8 cellular contexts compared by ENCODE assay signal in genomic region chrX:132612990-132613564, GRCh38.
DNase-seq lines count a peak whose midpoint lies in the region; ATAC-seq and TF ChIP-seq lines count a peak whose summit lies in the region.

No MANE protein-coding gene starts in this region.

- peak; percentile 54 for TF ChIP-seq CTCF in CD4-positive, alpha-beta T cell (IDR thresholded peaks at IDR 0.05)
- peak; percentile 76 for TF ChIP-seq CTCF in epithelial cell of esophagus (IDR thresholded peaks at IDR 0.05; ENCODE audit: insufficient read depth, low read depth, low read length, missing control alignments)
- TF ChIP-seq CTCF in nephron (IDR thresholded peaks at IDR 0.05; ENCODE audit: unreplicated experiment in 3 of 3), result peak; percentile 75 to 87 (median 83)

- no peaks in the 10 kb centered on the region for H3K9me3 Mint-ChIP-seq in CD4-positive, alpha-beta T cell
- no peaks in the 10 kb centered on the region for H3K9me3 Mint-ChIP-seq in activated CD4-positive, alpha-beta memory T cell treated with anti-CD3 and anti-CD28 coated beads for 36 hours
- no peaks in the 10 kb centered on the region for H3K9me3 Mint-ChIP-seq in nephron

- no peaks in the 10 kb centered on the region for H3K27me3 ChIP-seq in CD4-positive, alpha-beta T cell (ENCODE audit: control insufficient read depth, insufficient read depth, low read length)

- H3K27ac Mint-ChIP-seq in CD4-positive, alpha-beta T cell, result no peak overlapping the region
- H3K27ac Mint-ChIP-seq in activated CD4-positive, alpha-beta memory T cell treated with anti-CD3 and anti-CD28 coated beads for 36 hours, result no peak overlapping the region
- no peak overlapping the region for H3K27ac Mint-ChIP-seq in nephron

- H3K4me3 ChIP-seq in epithelial cell of esophagus (ENCODE audit: low read length), result no peak overlapping the region

- no peaks in the 10 kb centered on the region for H3K27me3 Mint-ChIP-seq in CD4-positive, alpha-beta T cell
- H3K27me3 Mint-ChIP-seq in activated CD4-positive, alpha-beta memory T cell treated with anti-CD3 and anti-CD28 coated beads for 36 hours, result no peaks in the 10 kb centered on the region
- H3K27me3 Mint-ChIP-seq in nephron (ENCODE audit: low read depth), result no peaks in the 10 kb centered on the region

- POLR2A ChIA-PET in CD4-positive, alpha-beta T cell (lab: Charles Lee), result no interaction called here
- POLR2A ChIA-PET in activated CD4-positive, alpha-beta memory T cell treated with anti-CD3 and anti-CD28 coated beads for 36 hours (lab: Charles Lee), result no interaction called here

- peak; percentile 55 for ATAC-seq in CD4-positive, alpha-beta T cell (ENCODE audit: poor library complexity)
- peak; percentile 65 for ATAC-seq in GM19468 (IDR thresholded peaks at IDR 0.05; ENCODE audit: extremely low read depth, unreplicated experiment)
- ATAC-seq in GM18498 (IDR thresholded peaks at IDR 0.05; ENCODE audit: unreplicated experiment), result no peak
- ATAC-seq in GM21423 (IDR thresholded peaks at IDR 0.05; ENCODE audit: unreplicated experiment), result no peak

- peak; percentile 6 to 39 (median 22) for DNase-seq in CD4-positive, alpha-beta T cell
- peak; percentile 72 for DNase-seq in NCI-H2107 treated with DMSO at 0.1 percent for 48 hours (lab: John Stamatoyannopoulos, UW; ENCODE audit: unreplicated experiment)
- peak; percentile 57 for DNase-seq in activated CD4-positive, alpha-beta memory T cell treated with anti-CD3 and anti-CD28 coated beads for 36 hours
- DNase-seq in epithelial cell of esophagus (ENCODE audit: low read depth), result peak; percentile 42

- no peaks in the 10 kb centered on the region for H3K9me3 ChIP-seq in CD4-positive, alpha-beta T cell (ENCODE audit: control insufficient read depth, low read length)

- H3K4me1 Mint-ChIP-seq in CD4-positive, alpha-beta T cell (ENCODE audit: low read depth), result no peaks in the 10 kb centered on the region
- H3K4me1 Mint-ChIP-seq in activated CD4-positive, alpha-beta memory T cell treated with anti-CD3 and anti-CD28 coated beads for 36 hours (ENCODE audit: low read depth), result no peaks in the 10 kb centered on the region
- peaks cover 17% of the 10 kb centered on the region for H3K4me1 Mint-ChIP-seq in nephron

- CTCF ChIA-PET in CD4-positive, alpha-beta T cell (lab: Charles Lee), result interaction anchor here (1.3 kb wide), 1 partner anchor 387 kb away, joined by 3 read pairs; no protein-coding TSS in a partner anchor
- CTCF ChIA-PET in activated CD4-positive, alpha-beta memory T cell treated with anti-CD3 and anti-CD28 coated beads for 36 hours (lab: Charles Lee), result interaction anchor here (0.7 to 2.8 kb wide), 11 partner anchors 9 to 520 kb away, joined by 3 to 31 read pairs (median 4); no protein-coding TSS in a partner anchor

- no peaks in the 10 kb centered on the region for H3K36me3 Mint-ChIP-seq in CD4-positive, alpha-beta T cell (ENCODE audit: low read depth)
- no peaks in the 10 kb centered on the region for H3K36me3 Mint-ChIP-seq in activated CD4-positive, alpha-beta memory T cell treated with anti-CD3 and anti-CD28 coated beads for 36 hours
- no peaks in the 10 kb centered on the region for H3K36me3 Mint-ChIP-seq in nephron (ENCODE audit: low read depth)

- intact Hi-C loops in CD4-positive, alpha-beta T cell (cut with DNase I, micrococcal nuclease), result loop anchor here in 1 of 2 experiments (2.0 to 5.0 kb wide), 4 partner anchors 122 to 771 kb away; no protein-coding TSS in a partner anchor
- intact Hi-C loops in activated CD4-positive, alpha-beta memory T cell treated with anti-CD3 and anti-CD28 coated beads for 36 hours (cut with micrococcal nuclease), result loop anchor here (1.0 to 5.0 kb wide), 4 partner anchors 320 to 785 kb away; no protein-coding TSS in a partner anchor

- H3K4me3 Mint-ChIP-seq in CD4-positive, alpha-beta T cell, result no peak overlapping the region
- no peak overlapping the region for H3K4me3 Mint-ChIP-seq in activated CD4-positive, alpha-beta memory T cell treated with anti-CD3 and anti-CD28 coated beads for 36 hours
- no peak overlapping the region for H3K4me3 Mint-ChIP-seq in nephron

- no peak overlapping the region for H3K27ac ChIP-seq in CD4-positive, alpha-beta T cell (ENCODE audit: low read depth, low read length)

Comparison
In these comparisons a context has a peak if more than half of its experiments do, and no peak if none do; other contexts are left out.
1. ATAC-seq: peak in CD4-positive, alpha-beta T cell (single experiment) and GM19468 (single experiment); none in GM18498 (single experiment) and GM21423 (single experiment).
2. DNase-seq: peak in every context shown above with its lines; median percentile 72 in NCI-H2107 treated with DMSO at 0.1 percent for 48 hours; 57 in activated CD4-positive, alpha-beta memory T cell treated with anti-CD3 and anti-CD28 coated beads for 36 hours; 42 in epithelial cell of esophagus; 22 in CD4-positive, alpha-beta T cell.
3. Peak in every context shown above with its lines, with median percentiles within 50 percentile points of each other: CTCF ChIP-seq.